9 cellular contexts compared by ENCODE assay signal in genomic region chr19:38229585-38230073, GRCh38. TPM values are rescaled to one million over a fixed set of nuclear protein-coding genes. Genes with fewer than 3 reads are reported as not detected.
DNase-seq lines count a peak whose midpoint lies in the region; ATAC-seq, FAIRE-seq and TF ChIP-seq lines count a peak whose summit lies in the region.
"Had no signal": no experiment of that assay in that cellular context is flagged by ENCODE, and none has a peak within 500 bp of the region (broad histone marks: within the 10 kb centered on the region; RNA-seq: fewer than 3 reads in every experiment).

No MANE protein-coding gene starts in this region.

- no peak overlapping the region for H3K27ac Mint-ChIP-seq in activated T-helper 1 cell treated with anti-CD3 and anti-CD28 coated beads, Interleukin-12 subunit alpha, Interleukin-12 subunit beta, Interleukin-2, Interleukin-4 antibody, amounts not matched to agents 30 ng/mL and 10 ng/mL and 1 ng/mL, durations not matched to agents 14 hours and 24 hours and 36 hours

- H3K9me3 ChIP-seq in HUES6 (ENCODE audit: control insufficient read depth, insufficient read depth, low read depth, low read length), result no peaks in the 10 kb centered on the region
- H3K9me3 ChIP-seq in Peyer's patch, result no peaks in the 10 kb centered on the region
- no peaks in the 10 kb centered on the region for H3K9me3 ChIP-seq in pancreas
- H3K9me3 ChIP-seq: ovary had no signal

- peaks cover 51% of the 10 kb centered on the region for H3K27me3 Mint-ChIP-seq in activated T-helper 1 cell treated with anti-CD3 and anti-CD28 coated beads, Interleukin-12 subunit alpha, Interleukin-12 subunit beta, Interleukin-2, Interleukin-4 antibody, amounts not matched to agents 30 ng/mL and 10 ng/mL and 1 ng/mL, durations not matched to agents 14 hours and 24 hours and 36 hours (ENCODE audit: insufficient read depth)

- H3K4me1 Mint-ChIP-seq in activated T-helper 1 cell treated with anti-CD3 and anti-CD28 coated beads, Interleukin-12 subunit alpha, Interleukin-12 subunit beta, Interleukin-2, Interleukin-4 antibody, amounts not matched to agents 30 ng/mL and 10 ng/mL and 1 ng/mL, durations not matched to agents 14 hours and 24 hours and 36 hours (ENCODE audit: low read depth), result peaks cover 20% of the 10 kb centered on the region

- H3K27ac ChIP-seq in ACC112 (ENCODE audit: low read depth, low read length) (no peak overlapping the region), HUES6 (ENCODE audit: low read depth, low read length) (no peak overlapping the region), Peyer's patch (no peak overlapping the region), pancreas (no peak overlapping the region)
- H3K27ac ChIP-seq: ovary had no signal

- no peak overlapping the region for H3K4me3 Mint-ChIP-seq in activated T-helper 1 cell treated with anti-CD3 and anti-CD28 coated beads, Interleukin-12 subunit alpha, Interleukin-12 subunit beta, Interleukin-2, Interleukin-4 antibody, amounts not matched to agents 30 ng/mL and 10 ng/mL and 1 ng/mL, durations not matched to agents 14 hours and 24 hours and 36 hours

- DNase-seq in Peyer's patch (peak; percentile 36 to 71 (median 60)), foreskin fibroblast (peak; percentile 95 to 97), pancreas (peak in 4 of 6 donors; percentile 37 to 72 (median 55))
- DNase-seq in activated T-helper 1 cell treated with anti-CD3 and anti-CD28 coated beads, Interleukin-12 subunit alpha, Interleukin-12 subunit beta, Interleukin-2, Interleukin-4 antibody, amounts not matched to agents 30 ng/mL and 10 ng/mL and 1 ng/mL, durations not matched to agents 14 hours and 24 hours and 36 hours (ENCODE audit: low spot score), result peak; percentile 68

- no peak for FAIRE-seq in pancreas (lab: Jason Lieb, UNC)

- no peaks in the 10 kb centered on the region for H3K36me3 Mint-ChIP-seq in activated T-helper 1 cell treated with anti-CD3 and anti-CD28 coated beads, Interleukin-12 subunit alpha, Interleukin-12 subunit beta, Interleukin-2, Interleukin-4 antibody, amounts not matched to agents 30 ng/mL and 10 ng/mL and 1 ng/mL, durations not matched to agents 14 hours and 24 hours and 36 hours (ENCODE audit: low read depth)

- H3K4me3 ChIP-seq in ACC112 (ENCODE audit: low read depth, low read length), result peak overlapping the region; percentile 73; the same call in 1 of the 2 replicates
- peak overlapping the region; percentile 6; the same call in 1 of the 2 replicates for H3K4me3 ChIP-seq in HUES6 (ENCODE audit: low read depth, low read length)
- peak overlapping the region in 1 of 4 donors; percentile 29 for H3K4me3 ChIP-seq in Peyer's patch
- peak overlapping the region in 1 of 2 donors; percentile 48 for H3K4me3 ChIP-seq in foreskin fibroblast (ENCODE audit: low read depth in 1 of 2, low read length in 2 of 2)
- H3K4me3 ChIP-seq in pancreas, result no peak overlapping the region
- H3K4me3 ChIP-seq: ovary had no signal

- H3K27me3 ChIP-seq in ACC112 (ENCODE audit: insufficient read depth, low read length) (0 out of 2 replicates have a peak, but pooled peaks cover 4% of the 10 kb centered on the region), HUES6 (ENCODE audit: control insufficient read depth, insufficient read depth, low read length) (peaks cover 32% of the 10 kb centered on the region), Peyer's patch (peaks cover 0 to 24% of the 10 kb centered on the region in 2 donors), pancreas (peaks cover 0 to 5% (median 2%) of the 10 kb centered on the region in 4 donors)
- H3K27me3 ChIP-seq: ovary had no signal

- H3K4me1 ChIP-seq in ACC112 (ENCODE audit: control insufficient read depth, insufficient read depth, low read length, unreplicated experiment), result no peaks in the 10 kb centered on the region
- H3K4me1 ChIP-seq in HUES6 (ENCODE audit: control insufficient read depth, insufficient read depth, low read length), result peaks cover 16% of the 10 kb centered on the region
- peaks cover 3 to 14% (median 8%) of the 10 kb centered on the region in 4 donors for H3K4me1 ChIP-seq in Peyer's patch
- peaks cover 0 to 7% (median 0%) of the 10 kb centered on the region in 3 donors for H3K4me1 ChIP-seq in pancreas

- 2% methylated on average over 39 to 54 of the region's 54 CpGs for WGBS in pancreas, 2 donors

- H3K9me3 Mint-ChIP-seq in activated T-helper 1 cell treated with anti-CD3 and anti-CD28 coated beads, Interleukin-12 subunit alpha, Interleukin-12 subunit beta, Interleukin-2, Interleukin-4 antibody, amounts not matched to agents 30 ng/mL and 10 ng/mL and 1 ng/mL, durations not matched to agents 14 hours and 24 hours and 36 hours, result no peaks in the 10 kb centered on the region

- intact Hi-C loops in activated T-helper 1 cell treated with anti-CD3 and anti-CD28 coated beads, Interleukin-12 subunit alpha, Interleukin-12 subunit beta, Interleukin-2, Interleukin-4 antibody, amounts not matched to agents 30 ng/mL and 10 ng/mL and 1 ng/mL, durations not matched to agents 14 hours and 24 hours and 36 hours (cut with micrococcal nuclease), result loop anchor here (1.0 to 10.0 kb wide), 4 partner anchors 106 to 322 kb away; partner anchors contain the start of genes CATSPERG and SIPA1L3
- intact Hi-C loops in pancreas (cut with DNase I), result no loop called here

- peak; percentile 74 for ATAC-seq in GM18909 (IDR thresholded peaks at IDR 0.05; ENCODE audit: poor library complexity, unreplicated experiment)
- peak; percentile 54 to 79 (median 70) for ATAC-seq in pancreas
- no peak for ATAC-seq in GM18520 (IDR thresholded peaks at IDR 0.05; ENCODE audit: unreplicated experiment)

- no peaks in the 10 kb centered on the region for H3K79me2 ChIP-seq in ACC112 (ENCODE audit: control insufficient read depth, insufficient read depth, low read length, unreplicated experiment)

- no peak overlapping the region for H3K9ac ChIP-seq in HUES6 (ENCODE audit: low read length)

- no peak for TF ChIP-seq CTCF in Peyer's patch (IDR thresholded peaks at IDR 0.05)
- no peak for TF ChIP-seq CTCF in foreskin fibroblast (IDR thresholded peaks at IDR 0.05; ENCODE audit: low read depth, low read length)
- TF ChIP-seq CTCF in pancreas (IDR thresholded peaks at IDR 0.05), result no peak

- H2AFZ ChIP-seq in ACC112 (ENCODE audit: low read length, unreplicated experiment), result no peak overlapping the region

- H3K36me3 ChIP-seq in ACC112 (ENCODE audit: insufficient read depth, low read length) (no peaks in the 10 kb centered on the region), HUES6 (ENCODE audit: control insufficient read depth, insufficient read depth, low read length) (no peaks in the 10 kb centered on the region), Peyer's patch (no peaks in the 10 kb centered on the region), pancreas (no peaks in the 10 kb centered on the region)
- H3K36me3 ChIP-seq: ovary had no signal

- no peak for TF ChIP-seq POLR2A in Peyer's patch (IDR thresholded peaks at IDR 0.05)

RNA-seq across cellular contexts. Expression of gene DPF1, which starts 5.6 kb away (rescaled TPM):
- total RNA-seq in Peyer's patch, result not detected
- 1.4 and 1.7 TPM in 2 replicates for total RNA-seq in activated T-helper 1 cell treated with anti-CD3 and anti-CD28 coated beads, Interleukin-12 subunit alpha, Interleukin-12 subunit beta, Interleukin-2, Interleukin-4 antibody, amounts not matched to agents 30 ng/mL and 10 ng/mL and 1 ng/mL, durations not matched to agents 14 hours and 24 hours and 36 hours
- under 1 TPM in 1 of 6 donors, not detected in 5; 0.37 TPM for total RNA-seq in pancreas
- under 1 TPM; 0.19 to 0.26 TPM for polyA plus RNA-seq in pancreas

RNA-seq across cellular contexts. Expression of gene PPP1R14A, which starts 26.5 kb away (rescaled TPM):
- total RNA-seq in Peyer's patch (10 to 100 TPM in 2 of 4 donors, 1 to 10 TPM in 2; 8.2 to 28.1 (median 17.7) TPM), pancreas (10 to 100 TPM in 1 of 6 donors, 1 to 10 TPM in 5; 6.9 to 15.2 (median 8.1) TPM)
- total RNA-seq in activated T-helper 1 cell treated with anti-CD3 and anti-CD28 coated beads, Interleukin-12 subunit alpha, Interleukin-12 subunit beta, Interleukin-2, Interleukin-4 antibody, amounts not matched to agents 30 ng/mL and 10 ng/mL and 1 ng/mL, durations not matched to agents 14 hours and 24 hours and 36 hours, result 65.1 and 66.9 TPM in 2 replicates
- 10 to 100 TPM; 31.4 to 42.8 TPM for polyA plus RNA-seq in pancreas

RNA-seq across cellular contexts. Expression of gene SPINT2, which starts 34.7 kb away (rescaled TPM):
- total RNA-seq in Peyer's patch, result 1,000 to 10,000 TPM in 2 of 4 donors, 100 to 1,000 TPM in 2; 158 to 1,321 (median 873) TPM
- total RNA-seq in activated T-helper 1 cell treated with anti-CD3 and anti-CD28 coated beads, Interleukin-12 subunit alpha, Interleukin-12 subunit beta, Interleukin-2, Interleukin-4 antibody, amounts not matched to agents 30 ng/mL and 10 ng/mL and 1 ng/mL, durations not matched to agents 14 hours and 24 hours and 36 hours, result 79.6 and 86.8 TPM in 2 replicates
- total RNA-seq in pancreas, result 100 to 1,000 TPM; 121 to 239 (median 152) TPM
- 100 to 1,000 TPM; 178 to 337 TPM for polyA plus RNA-seq in pancreas

Comparison
In these comparisons a context has a peak if more than half of its experiments do, and no peak if none do; other contexts are left out.
1. H3K4me3 ChIP-seq: peak in ACC112 (single experiment) and HUES6 (single experiment); none in pancreas (0 of 4).
2. Peak in every context shown above with its lines, with median percentiles within 50 percentile points of each other: DNase-seq.